23 cellular contexts compared by ENCODE assay signal in the genomic region with DNA sequence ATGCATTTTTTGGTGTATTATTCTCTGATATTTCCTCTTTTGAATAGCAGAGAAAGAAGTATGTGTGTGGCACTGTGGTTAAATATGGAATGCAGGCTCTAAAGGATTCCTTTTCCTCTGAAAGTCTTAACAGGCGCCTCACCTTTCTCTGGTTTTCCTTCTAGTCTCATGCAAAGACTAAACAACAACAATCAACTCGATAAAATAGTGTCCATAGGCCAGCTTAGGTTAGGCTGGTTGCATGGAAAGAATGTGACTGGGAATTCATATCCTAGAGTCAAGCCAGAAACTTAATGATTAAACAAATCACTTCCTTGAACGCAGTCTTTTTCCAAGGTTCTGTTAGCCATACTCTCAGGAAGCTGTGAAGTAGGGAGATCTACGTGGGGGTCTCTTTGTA.
A peak's percentile ranks its signal among the peaks of the same experiment; 100 is the strongest.
DNase-seq lines count a peak whose midpoint lies in the region; ATAC-seq and TF ChIP-seq lines count a peak whose summit lies in the region.
"Had no signal": no experiment of that assay in that cellular context is flagged by ENCODE, and none has a peak within 500 bp of the region (broad histone marks: within the 10 kb centered on the region; RNA-seq: fewer than 3 reads in every experiment).

No MANE protein-coding gene starts in this region.

- H3K27me3 ChIP-seq in GM23338 (ENCODE audit: insufficient read depth) (no peaks in the 10 kb centered on the region), SJSA1 (replicated peaks) (no peaks in the 10 kb centered on the region), iPS-15b (ENCODE audit: control insufficient read depth, insufficient read depth, low read length) (no peaks in the 10 kb centered on the region)
- H3K27me3 ChIP-seq: BLaER1 had no signal

- peaks cover 61% of the 10 kb centered on the region for H3K36me3 Mint-ChIP-seq in GM23338 (ENCODE audit: low read depth)
- H3K36me3 Mint-ChIP-seq: stimulated activated naive B cell treated with anti-CD40 and anti-IgM and Interleukin-4, amounts not matched to agents 10 μg/mL and 1 μg/mL and 100 μg/mL, for 72 hours had no signal

- peak overlapping the region; percentile 61 for H3K9ac ChIP-seq in iPS-15b (ENCODE audit: low read depth, low read length)
- H3K9ac ChIP-seq: BLaER1 had no signal

- H3K9me3 Mint-ChIP-seq in GM23338: peaks cover 10% of the 10 kb centered on the region; the same call in 2 of the 3 replicates

- H3K36me3 ChIP-seq in GM23338 (ENCODE audit: insufficient read depth): peaks cover 30% of the 10 kb centered on the region
- no peaks in the 10 kb centered on the region for H3K36me3 ChIP-seq in SJSA1
- H3K36me3 ChIP-seq in iPS-15b (ENCODE audit: control insufficient read depth, insufficient read depth, low read length): peaks cover 26% of the 10 kb centered on the region
- H3K36me3 ChIP-seq: BLaER1 had no signal

- TF ChIP-seq CTCF in GM23338 (conservative IDR thresholded peaks at IDR 0.05; ENCODE audit: low read depth in 2 of 2) (no peak), retinal pigment epithelial cell (conservative IDR thresholded peaks at IDR 0.05; ENCODE audit: low read depth, low read length) (no peak)

- H3K27ac ChIP-seq in GM23338 (ENCODE audit: low read depth): peak overlapping the region; percentile 99
- H3K27ac ChIP-seq in SJSA1: peak overlapping the region; percentile 45
- H3K27ac ChIP-seq: BLaER1, epithelial cell of prostate had no signal

- ATAC-seq in GM23338: no peak
- ATAC-seq: K562, left lobe of liver, mucosa of descending colon, right cardiac atrium had no signal

- peak overlapping the region; percentile 54; the same call in 1 of the 2 replicates for H3K4me3 ChIP-seq in GM23338
- H3K4me3 ChIP-seq in SJSA1: no peak overlapping the region
- H3K4me3 ChIP-seq in iPS-15b (ENCODE audit: low read depth, low read length): peak overlapping the region; percentile 91
- H3K4me3 ChIP-seq in retinal pigment epithelial cell (ENCODE audit: low read length): no peak overlapping the region
- H3K4me3 ChIP-seq: BLaER1, K562, mucosa of descending colon had no signal

- no peak overlapping the region for H2AFZ ChIP-seq in GM23338

- H3K4me1 Mint-ChIP-seq in GM23338: peaks cover 56% of the 10 kb centered on the region
- H3K4me1 Mint-ChIP-seq: stimulated activated naive B cell treated with anti-CD40 and anti-IgM and Interleukin-4, amounts not matched to agents 10 μg/mL and 1 μg/mL and 100 μg/mL, for 72 hours had no signal

- H3K27ac Mint-ChIP-seq in GM23338: peak overlapping the region; percentile 68
- H3K27ac Mint-ChIP-seq: stimulated activated naive B cell treated with anti-CD40 and anti-IgM and Interleukin-4, amounts not matched to agents 10 μg/mL and 1 μg/mL and 100 μg/mL, for 72 hours; T-helper 1 cell treated with Interleukin-12 subunit alpha and Interleukin-12 subunit beta and Interleukin-4 antibody, amounts not matched to agents 30 μg/mL and 1 μg/mL, for 36 hours had no signal

- H4K20me1 ChIP-seq in GM23338 (replicated peaks; ENCODE audit: insufficient read depth): no peaks in the 10 kb centered on the region
- H4K20me1 ChIP-seq: BLaER1 had no signal

- H3K79me2 ChIP-seq in GM23338 (replicated peaks; ENCODE audit: insufficient read depth): peaks cover 66% of the 10 kb centered on the region

- H3K4me3 Mint-ChIP-seq in GM23338: no peak overlapping the region
- H3K4me3 Mint-ChIP-seq: stimulated activated naive B cell treated with anti-CD40 and anti-IgM and Interleukin-4, amounts not matched to agents 10 μg/mL and 1 μg/mL and 100 μg/mL, for 72 hours; T-helper 1 cell treated with Interleukin-12 subunit alpha and Interleukin-12 subunit beta and Interleukin-4 antibody, amounts not matched to agents 30 μg/mL and 1 μg/mL, for 36 hours had no signal

- peaks cover 8% of the 10 kb centered on the region for H3K27me3 Mint-ChIP-seq in GM23338 (ENCODE audit: insufficient read depth, low read depth, poor library complexity)

- H3K9me2 ChIP-seq in GM23338 (ENCODE audit: insufficient read depth): peaks cover 24% of the 10 kb centered on the region; the same call in 1 of the 2 replicates

- peak overlapping the region; percentile 74; the same call in 1 of the 2 replicates for H3K4me2 ChIP-seq in GM23338
- H3K4me2 ChIP-seq: BLaER1 had no signal

- DNase-seq in GM23338 (ENCODE audit: low spot score): no peak
- peak; percentile 59 to 85 for DNase-seq in SJSA1 (ENCODE audit: low read depth in 1 of 2, low spot score in 2 of 2)
- peak; percentile 4 for DNase-seq in retinal pigment epithelial cell (ENCODE audit: low read depth)
- no peak for DNase-seq in stimulated activated CD4-positive, alpha-beta T cell treated with anti-CD3 and anti-CD28 coated beads, Interleukin-1b, Interleukin-23, amount 100 ng/mL, for 48 hours
- no peak for DNase-seq in LoVo (ENCODE audit: low spot score)
- no peak for DNase-seq in NOMO-1 treated with dmso at 0.1 percent for 144 hours (lab: John Stamatoyannopoulos, UW; ENCODE audit: unreplicated experiment)
- DNase-seq: activated CD4-positive, alpha-beta T cell treated with anti-CD3 and anti-CD28 coated beads, Interleukin-2, amount 50 U/mL, for 1 hour; activated CD8-positive, alpha-beta memory T cell treated with anti-CD3 and anti-CD28 coated beads, Interleukin-2, amount 50 U/mL, for 4 hours; activated effector memory CD4-positive, alpha-beta T cell treated with Interleukin-2 at 50 U/mL for 16 hours; caudate nucleus; GDM1; mucosa of descending colon; NCI-H510A; right cardiac atrium; Right ventricle myocardium superior; stimulated activated naive B cell treated with anti-CD40 and anti-IgM and Interleukin-4, amounts not matched to agents 10 μg/mL and 1 μg/mL and 100 μg/mL, for 72 hours; trophoblast cell had no signal

- no peaks in the 10 kb centered on the region for H3K9me3 ChIP-seq in SJSA1 (replicated peaks)
- no peaks in the 10 kb centered on the region for H3K9me3 ChIP-seq in iPS-15b (ENCODE audit: control insufficient read depth, insufficient read depth, low read length)
- H3K9me3 ChIP-seq: mucosa of descending colon had no signal

- H3K4me1 ChIP-seq in GM23338 (ENCODE audit: insufficient read depth) (peaks cover 28% of the 10 kb centered on the region), SJSA1 (replicated peaks) (peaks cover 44% of the 10 kb centered on the region), iPS-15b (ENCODE audit: control insufficient read depth, insufficient read depth, low read length) (peaks cover 35% of the 10 kb centered on the region)

- 0 out of 2 replicates have a peak, but pooled peaks cover 4% of the 10 kb centered on the region for H3F3A ChIP-seq in GM23338 (replicated peaks; ENCODE audit: low read depth)

TF ChIP-seq in GM23338, 12 proteins besides CTCF, POLR2A, EP300 and RAD21 (continues in another document):
- TF ChIP-seq JUNB (IDR thresholded peaks at IDR 0.05; ENCODE audit: unreplicated experiment): no peak
- no peak for TF ChIP-seq POLR2AphosphoS5 (IDR thresholded peaks at IDR 0.05; ENCODE audit: low read depth)
- TF ChIP-seq ZNF114 (CRISPR knock-in tag; IDR thresholded peaks at IDR 0.05): no peak
- no peak for TF ChIP-seq NANOG (IDR thresholded peaks at IDR 0.05; ENCODE audit: borderline replicate concordance)

Comparison
In these comparisons a context has a peak if more than half of its experiments do, and no peak if none do; other contexts are left out.
1. DNase-seq: peak in SJSA1 (2 of 2) and retinal pigment epithelial cell (single experiment); none in GM23338 (single experiment), stimulated activated CD4-positive, alpha-beta T cell treated with anti-CD3 and anti-CD28 coated beads, Interleukin-1b, Interleukin-23, amount 100 ng/mL, for 48 hours (single experiment), LoVo (single experiment) and NOMO-1 treated with dmso at 0.1 percent for 144 hours (single experiment).
2. H3K4me3 ChIP-seq: peak in GM23338 (single experiment) and iPS-15b (single experiment); none in SJSA1 (single experiment) and retinal pigment epithelial cell (single experiment).